24 cellular contexts compared by ENCODE assay signal in the genomic region with DNA sequence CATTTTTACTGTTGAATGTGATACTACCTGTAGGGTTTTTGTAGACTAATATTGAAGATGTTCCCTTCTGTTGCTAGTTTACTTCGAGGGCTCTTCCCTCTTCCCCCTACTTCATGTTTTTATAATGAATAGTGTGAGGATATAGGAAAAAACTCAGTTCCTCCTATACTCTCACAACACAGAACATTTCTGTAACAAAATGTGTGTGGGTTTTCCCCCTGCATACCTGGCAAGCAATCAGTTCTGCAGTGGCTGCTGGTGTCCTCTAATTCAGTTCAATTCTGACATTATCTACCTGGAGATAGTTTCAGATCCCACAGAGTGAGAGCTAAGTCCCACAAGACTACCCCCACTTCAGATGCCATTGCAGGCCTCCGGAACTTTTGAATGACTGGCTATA.
DNase-seq lines count a peak whose midpoint lies in the region; ATAC-seq, FAIRE-seq and TF ChIP-seq lines count a peak whose summit lies in the region.
"Had no signal": no experiment of that assay in that cellular context is flagged by ENCODE, and none has a peak within 500 bp of the region (broad histone marks: within the 10 kb centered on the region; RNA-seq: fewer than 3 reads in every experiment).

No MANE protein-coding gene starts in this region.

- H3K4ac ChIP-seq in trophoblast cell (ENCODE audit: low read depth, low read length), result peak overlapping the region; percentile 93

- peaks cover 5% of the 10 kb centered on the region for H3K9me3 Mint-ChIP-seq in activated CD8-positive, alpha-beta memory T cell treated with anti-CD3 and anti-CD28 coated beads, Interleukin-2, amount 10 ng/mL, durations not matched to agents 7 days and 5 days (ENCODE audit: low read depth)
- H3K9me3 Mint-ChIP-seq: HFFc6 had no signal

- H3K9ac ChIP-seq in GM12878 (ENCODE audit: control insufficient read depth, insufficient read depth, low read length) (no peak overlapping the region), trophoblast cell (ENCODE audit: low read length) (no peak overlapping the region)
- H3K9ac ChIP-seq: BLaER1 treated with 17β-estradiol and CSF1 and Interleukin-3, amounts not matched to agents 10 nM and 100 nM had no signal

- ATAC-seq in HG02870 (IDR thresholded peaks at IDR 0.05; ENCODE audit: unreplicated experiment) (peak; percentile 53), GM12878 (peak; percentile 65), GM21723 (IDR thresholded peaks at IDR 0.05; ENCODE audit: unreplicated experiment) (no peak), GM18870 (IDR thresholded peaks at IDR 0.05; ENCODE audit: unreplicated experiment) (no peak), HG02885 (IDR thresholded peaks at IDR 0.05; ENCODE audit: poor library complexity, unreplicated experiment) (no peak)
- ATAC-seq in activated CD8-positive, alpha-beta memory T cell treated with anti-CD3 and anti-CD28 coated beads, Interleukin-2, amount 10 ng/mL, durations not matched to agents 7 days and 5 days, result no peak
- ATAC-seq: A549 had no signal

- H3K4me2 ChIP-seq in GM12878 (ENCODE audit: control insufficient read depth, insufficient read depth) (no peak overlapping the region), trophoblast cell (ENCODE audit: low read length) (no peak overlapping the region)
- H3K4me2 ChIP-seq: A549; BLaER1 treated with 17β-estradiol and CSF1 and Interleukin-3, amounts not matched to agents 10 nM and 100 nM had no signal

- H3K23ac ChIP-seq in trophoblast cell (ENCODE audit: low read length), result no peak overlapping the region

- H4K8ac ChIP-seq in trophoblast cell (ENCODE audit: low read depth, low read length), result no peak overlapping the region

- CTCF ChIA-PET in GM12878 (lab: Yijun Ruan, JAX), result no interaction called here
- CTCF ChIA-PET in activated CD8-positive, alpha-beta memory T cell treated with anti-CD3 and anti-CD28 coated beads, Interleukin-2, amount 10 ng/mL, durations not matched to agents 7 days and 5 days (lab: Charles Lee), result no interaction called here

- H3K18ac ChIP-seq in trophoblast cell (ENCODE audit: low read length), result no peak overlapping the region

- H3K27ac ChIP-seq in C4-2B (peak overlapping the region; percentile 29; the same call in 1 of the 2 replicates), GM12878 (ENCODE audit: control insufficient read depth, insufficient read depth) (no peak overlapping the region), trophoblast cell (ENCODE audit: low read depth, low read length) (no peak overlapping the region)
- H3K27ac ChIP-seq: A549; BLaER1 treated with 17β-estradiol and CSF1 and Interleukin-3, amounts not matched to agents 10 nM and 100 nM had no signal

- no peak for TF ChIP-seq CTCF in C4-2B (conservative IDR thresholded peaks at IDR 0.05)
- TF ChIP-seq CTCF in GM12878 (IDR thresholded peaks at IDR 0.05 in 2 of 3, conservative IDR thresholded peaks at IDR 0.05 in 1 of 3; ENCODE audit: control insufficient read depth in 2 of 3, extremely low read depth in 1 of 3, insufficient read depth in 1 of 3, low read depth in 3 of 3, low read length in 3 of 3), result no peak

- H3K27me3 ChIP-seq in GM12878 (replicated peaks in 1 of 2; ENCODE audit: control insufficient read depth in 2 of 2, insufficient read depth in 2 of 2, low read length in 1 of 2) (no peaks in the 10 kb centered on the region), trophoblast cell (ENCODE audit: insufficient read depth, low read length) (no peaks in the 10 kb centered on the region)
- H3K27me3 ChIP-seq: BE2C; BLaER1 treated with 17β-estradiol and CSF1 and Interleukin-3, amounts not matched to agents 10 nM and 100 nM had no signal

- H4K12ac ChIP-seq in trophoblast cell (ENCODE audit: low read depth, low read length), result no peak overlapping the region

- WGBS in GM12878 (ENCODE audit: insufficient coverage, insufficient replicate concordance, low lambda C conversion rate, missing lambda C conversion rate), result 53% methylated on average over 2 of the region's 2 CpGs
- WGBS in trophoblast cell (ENCODE audit: extremely low coverage, insufficient coverage, insufficient read length), result no CpG with 5 or more reads among the region's 2 CpGs

- in situ Hi-C loops in GM12878 (cut with MboI), result no loop called here

- no peak for FAIRE-seq in GM12878 (lab: Jason Lieb, UNC)
- FAIRE-seq: A549, H54 had no signal

- intact Hi-C loops in GM12878 (cut with micrococcal nuclease; ENCODE audit: unreplicated experiment), result no loop called here

- H3K4me1 ChIP-seq in GM12878 (ENCODE audit: control insufficient read depth, insufficient read depth, low read length) (0 out of 2 replicates have a peak, but pooled peaks cover 2% of the 10 kb centered on the region), trophoblast cell (ENCODE audit: control insufficient read depth in 1 of 2, insufficient read depth in 2 of 2, low read length in 2 of 2) (no peaks in the 10 kb centered on the region)
- H3K4me1 ChIP-seq: A549, BE2C, HAP-1 had no signal

- H3K79me2 ChIP-seq in GM12878 (ENCODE audit: control insufficient read depth, insufficient read depth, low read length) (peaks cover 8% of the 10 kb centered on the region), trophoblast cell (ENCODE audit: control insufficient read depth, insufficient read depth, low read length, poor library complexity) (peaks cover 3% of the 10 kb centered on the region)

- RAD21 ChIA-PET in GM12878 (lab: Charles Lee; ENCODE audit: unreplicated experiment), result no interaction called here

- no peak for TF ChIP-seq RAD21 in GM12878 (IDR thresholded peaks at IDR 0.05; ENCODE audit: insufficient read depth, low read depth, low read length)

- H3K4me3 ChIP-seq in GM12878 (no peak overlapping the region), trophoblast cell (ENCODE audit: low read depth, low read length) (no peak overlapping the region)
- H3K4me3 ChIP-seq: A549; BLaER1 treated with 17β-estradiol and CSF1 and Interleukin-3, amounts not matched to agents 10 nM and 100 nM; HAP-1 had no signal

- no peaks in the 10 kb centered on the region for H3K27me3 Mint-ChIP-seq in activated CD8-positive, alpha-beta memory T cell treated with anti-CD3 and anti-CD28 coated beads, Interleukin-2, amount 10 ng/mL, durations not matched to agents 7 days and 5 days
- H3K27me3 Mint-ChIP-seq: CD4-positive, alpha-beta memory T cell had no signal

- no peak overlapping the region for H3K27ac Mint-ChIP-seq in activated CD8-positive, alpha-beta memory T cell treated with anti-CD3 and anti-CD28 coated beads, Interleukin-2, amount 10 ng/mL, durations not matched to agents 7 days and 5 days
- H3K27ac Mint-ChIP-seq: HFFc6 had no signal

- no peak overlapping the region for H4K91ac ChIP-seq in trophoblast cell (ENCODE audit: low read depth, low read length)

- no peak overlapping the region for H2BK5ac ChIP-seq in trophoblast cell (ENCODE audit: low read depth, low read length, poor library complexity)

- H3K36me3 ChIP-seq in GM12878 (ENCODE audit: control insufficient read depth in 2 of 2, insufficient read depth in 2 of 2, low read length in 1 of 2) (no peaks in the 10 kb centered on the region; a peak in 2 of 4 replicates), trophoblast cell (ENCODE audit: control insufficient read depth in 1 of 2, insufficient read depth in 2 of 2, low read length in 2 of 2) (peaks cover 3% of the 10 kb centered on the region in 2 experiments)
- H3K36me3 ChIP-seq: BE2C, HAP-1 had no signal

- no peak overlapping the region for H2BK120ac ChIP-seq in trophoblast cell (ENCODE audit: insufficient read depth, low read length, poor library complexity)

- H4K20me1 ChIP-seq in GM12878 (ENCODE audit: control insufficient read depth, insufficient read depth), result no peaks in the 10 kb centered on the region

- no peak overlapping the region for H2BK12ac ChIP-seq in trophoblast cell (ENCODE audit: low read length)

- no peak for DNase-seq in GM12878 (ENCODE audit: low read depth, low spot score)
- no peak for DNase-seq in trophoblast cell
- DNase-seq in activated CD8-positive, alpha-beta memory T cell treated with anti-CD3 and anti-CD28 coated beads, Interleukin-2, amount 10 ng/mL, durations not matched to agents 7 days and 5 days, result no peak
- DNase-seq: 8988T, ACHN, AML-193, BE2C, Calu3, COR-L47, DMS53, DMS79 treated with DMSO at 0.1 percent for 48 hours, GF-D8, GOT3, HFFc6 had no signal

- no peak for TF ChIP-seq EP300 in GM12878 (IDR thresholded peaks at IDR 0.05; ENCODE audit: borderline replicate concordance in 1 of 2, control insufficient read depth in 1 of 2, low read depth in 2 of 2, low read length in 2 of 2)

- no peaks in the 10 kb centered on the region for H3K4me1 Mint-ChIP-seq in activated CD8-positive, alpha-beta memory T cell treated with anti-CD3 and anti-CD28 coated beads, Interleukin-2, amount 10 ng/mL, durations not matched to agents 7 days and 5 days

- no TSS peak for BruUV-seq in GM12878 (replicated peaks; lab: Mats Ljungman, UMichigan)

- H3K4me3 Mint-ChIP-seq in activated CD8-positive, alpha-beta memory T cell treated with anti-CD3 and anti-CD28 coated beads, Interleukin-2, amount 10 ng/mL, durations not matched to agents 7 days and 5 days, result no peak overlapping the region
- H3K4me3 Mint-ChIP-seq: HFFc6 had no signal

- peaks cover 35% of the 10 kb centered on the region for H3K36me3 Mint-ChIP-seq in activated CD8-positive, alpha-beta memory T cell treated with anti-CD3 and anti-CD28 coated beads, Interleukin-2, amount 10 ng/mL, durations not matched to agents 7 days and 5 days

- H3K9me3 ChIP-seq in GM12878 (replicated peaks; ENCODE audit: control insufficient read depth, insufficient read depth, low read length), result peaks cover 3% of the 10 kb centered on the region; the same call in 2 of the 3 replicates
- no peaks in the 10 kb centered on the region for H3K9me3 ChIP-seq in trophoblast cell (ENCODE audit: insufficient read depth, low read depth, low read length)
- H3K9me3 ChIP-seq: BE2C, HAP-1 had no signal

- H3K79me1 ChIP-seq in trophoblast cell (ENCODE audit: low read length), result no peaks in the 10 kb centered on the region

- SMC1A ChIA-PET in GM12878 (lab: Charles Lee; ENCODE audit: uncharacterized antibody, unreplicated experiment), result interaction anchor here (1.0 to 1.1 kb wide), 2 partner anchors 12 to 75 kb away, joined by 3 to 4 read pairs; no protein-coding TSS in a partner anchor

- H2AFZ ChIP-seq in GM12878 (ENCODE audit: control insufficient read depth, low read depth, low read length) (no peak overlapping the region), trophoblast cell (ENCODE audit: insufficient read depth, low read length, poor library complexity) (no peak overlapping the region)

- H2AK5ac ChIP-seq in trophoblast cell (ENCODE audit: low read length), result no peak overlapping the region

- TF ChIP-seq POLR2A in GM12878 (IDR thresholded peaks at IDR 0.05; ENCODE audit: low read depth, low read length), result no peak

- H3K14ac ChIP-seq in trophoblast cell (ENCODE audit: low read length), result no peak overlapping the region

- POLR2A ChIA-PET in GM12878 (lab: Charles Lee), result no interaction called here

TF ChIP-seq in GM12878, 131 proteins besides CTCF, POLR2A, EP300 and RAD21:
- TF ChIP-seq SPI1 (IDR thresholded peaks at IDR 0.05; ENCODE audit: borderline replicate concordance, insufficient read depth, low read depth, low read length) (peak; percentile 22; the same call in 1 of the 2 replicates), SREBF2 (IDR thresholded peaks at IDR 0.05; ENCODE audit: low read length) (no peak), IKZF2 (IDR thresholded peaks at IDR 0.05) (peak in 1 of 2 experiments; percentile 14; a peak in 1 of 4 replicates)

Comparison
In these comparisons a context has a peak if more than half of its experiments do, and no peak if none do; other contexts are left out.
1. ATAC-seq: peak in HG02870 (single experiment) and GM12878 (single experiment); none in GM21723 (single experiment), activated CD8-positive, alpha-beta memory T cell treated with anti-CD3 and anti-CD28 coated beads, Interleukin-2, amount 10 ng/mL, durations not matched to agents 7 days and 5 days (single experiment), GM18870 (single experiment) and HG02885 (single experiment).